ENCODE assay signal across 7 cellular contexts in genomic region chr12:57772429-57773322, GRCh38. TPM values are rescaled to one million over a fixed set of nuclear protein-coding genes. Genes with fewer than 3 reads are reported as not detected.
A peak's percentile ranks its signal among the peaks of the same experiment; 100 is the strongest.
DNase-seq lines count a peak whose midpoint lies in the region; ATAC-seq and TF ChIP-seq lines count a peak whose summit lies in the region.

TSS of gene EEF1AKMT3 (plus strand) at chr12:57772614. CDS start at chr12:57772725, 111 bp downstream.

- in situ Hi-C loops in G401 (cut with HindIII; ENCODE audit: low sequenced_read_pairs): no loop called here

- peak within 1 kb of the TSS; percentile 98 for H3K4me3 Mint-ChIP-seq in GM23338
- peak within 1 kb of the TSS; percentile 97 for H3K4me3 Mint-ChIP-seq in activated CD4-positive, alpha-beta T cell treated with anti-CD3 and anti-CD28 coated beads, Interleukin-2, amount 10 ng/mL, durations not matched to agents 24 days and 14 days
- peak within 1 kb of the TSS; percentile 88 to 97 (median 94) for H3K4me3 Mint-ChIP-seq in naive thymus-derived CD4-positive, alpha-beta T cell

- peaks cover 14% of the 10 kb centered on the region for H3K27me3 Mint-ChIP-seq in GM23338 (ENCODE audit: insufficient read depth, low read depth, poor library complexity)
- no peaks in the 10 kb centered on the region for H3K27me3 Mint-ChIP-seq in activated CD4-positive, alpha-beta T cell treated with anti-CD3 and anti-CD28 coated beads, Interleukin-2, amount 10 ng/mL, durations not matched to agents 24 days and 14 days
- H3K27me3 Mint-ChIP-seq in naive thymus-derived CD4-positive, alpha-beta T cell: peaks cover 0 to 3% (median 0%) of the 10 kb centered on the region in 5 donors

- TF ChIP-seq CTCF in GM23338 (conservative IDR thresholded peaks at IDR 0.05; ENCODE audit: low read depth in 2 of 2) (no peak), Loucy (conservative IDR thresholded peaks at IDR 0.05; ENCODE audit: low read length) (no peak), fibroblast of lung (conservative IDR thresholded peaks at IDR 0.05 in 1 of 2, IDR thresholded peaks at IDR 0.05 in 1 of 2; ENCODE audit: low read depth in 1 of 2, low read length in 2 of 2) (peak in 1 of 2 donors; percentile 0)

- peak within 1 kb of the TSS; percentile 100 for H2AFZ ChIP-seq in GM23338
- H2AFZ ChIP-seq in Loucy (ENCODE audit: low read length): peak within 1 kb of the TSS; percentile 80
- H2AFZ ChIP-seq in fibroblast of lung (ENCODE audit: low read length): peak within 1 kb of the TSS; percentile 98

- peak; percentile 62 for ATAC-seq in GM23338
- peak; percentile 13 for ATAC-seq in naive thymus-derived CD4-positive, alpha-beta T cell

- peaks cover 7% of the 10 kb centered on the region for H3K4me1 Mint-ChIP-seq in GM23338
- H3K4me1 Mint-ChIP-seq in activated CD4-positive, alpha-beta T cell treated with anti-CD3 and anti-CD28 coated beads, Interleukin-2, amount 10 ng/mL, durations not matched to agents 24 days and 14 days: peaks cover 19% of the 10 kb centered on the region
- H3K4me1 Mint-ChIP-seq in naive thymus-derived CD4-positive, alpha-beta T cell: peaks cover 20 to 34% (median 24%) of the 10 kb centered on the region in 7 donors

- no peaks in the 10 kb centered on the region for H3K79me2 ChIP-seq in GM23338 (replicated peaks; ENCODE audit: insufficient read depth)
- H3K79me2 ChIP-seq in Loucy (ENCODE audit: insufficient read depth, low read length): peaks cover 17% of the 10 kb centered on the region
- H3K79me2 ChIP-seq in fibroblast of lung (ENCODE audit: control insufficient read depth, insufficient read depth, low read length): peaks cover 5% of the 10 kb centered on the region

- no peaks in the 10 kb centered on the region for H3K9me3 ChIP-seq in Loucy (ENCODE audit: insufficient read depth, low read depth, low read length)
- no peaks in the 10 kb centered on the region for H3K9me3 ChIP-seq in fibroblast of lung (ENCODE audit: control insufficient read depth, insufficient read depth, low read depth, low read length)
- H3K9me3 ChIP-seq in naive thymus-derived CD4-positive, alpha-beta T cell (ENCODE audit: control insufficient read depth in 2 of 3, low read length in 3 of 3): no peaks in the 10 kb centered on the region

- intact Hi-C loops in activated CD4-positive, alpha-beta T cell treated with anti-CD3 and anti-CD28 coated beads, Interleukin-2, amount 10 ng/mL, durations not matched to agents 24 days and 14 days (cut with micrococcal nuclease): loop anchor here (1.0 to 2.0 kb wide), 3 partner anchors 10 to 74 kb away; partner anchors contain the start of genes CDK4, CTDSP2 and TSFM
- intact Hi-C loops in naive thymus-derived CD4-positive, alpha-beta T cell (cut with micrococcal nuclease): loop anchor here (1.0 kb wide), 7 partner anchors 10 to 1304 kb away; partner anchors contain the start of genes TSFM (in 2 of the 2), ATP23 (in 1 of the 2), CDK4 (in 1 of the 2) and GLI1 (in 1 of the 2)

- H3K4me2 ChIP-seq in GM23338: peak within 1 kb of the TSS; percentile 99
- peak within 1 kb of the TSS; percentile 95 for H3K4me2 ChIP-seq in Loucy (ENCODE audit: low read depth, low read length, poor library complexity, severe bottlenecking)
- H3K4me2 ChIP-seq in fibroblast of lung (ENCODE audit: extremely low read depth, insufficient read depth, low read length): peak within 1 kb of the TSS; percentile 99

- H3F3A ChIP-seq in GM23338 (replicated peaks; ENCODE audit: low read depth): no peaks in the 10 kb centered on the region; the same call in 1 of the 2 replicates
- H3F3A ChIP-seq in Loucy (ENCODE audit: low read depth): no peaks in the 10 kb centered on the region

- no peaks in the 10 kb centered on the region; the same call in 1 of the 2 replicates for H3K36me3 ChIP-seq in GM23338 (ENCODE audit: insufficient read depth)
- H3K36me3 ChIP-seq in Loucy (ENCODE audit: insufficient read depth, low read length): no peaks in the 10 kb centered on the region
- H3K36me3 ChIP-seq in fibroblast of lung (ENCODE audit: control insufficient read depth, insufficient read depth, low read length): peaks cover 11% of the 10 kb centered on the region
- peaks cover 0 to 18% (median 0%) of the 10 kb centered on the region in 3 experiments for H3K36me3 ChIP-seq in naive thymus-derived CD4-positive, alpha-beta T cell (ENCODE audit: control insufficient read depth in 2 of 3, insufficient read depth in 3 of 3, low read length in 3 of 3)

- DNase-seq in G401 (ENCODE audit: low spot score) (peak; percentile 65), GM23338 (ENCODE audit: low spot score) (peak; percentile 73), fibroblast of lung (ENCODE audit: low read depth in 2 of 2) (peak; percentile 41 to 54), pons (ENCODE audit: low spot score) (no peak)
- DNase-seq in activated CD4-positive, alpha-beta T cell treated with anti-CD3 and anti-CD28 coated beads, Interleukin-2, amount 10 ng/mL, durations not matched to agents 24 days and 14 days: peak; percentile 85
- peak in 1 of 9 donors; percentile 10 for DNase-seq in naive thymus-derived CD4-positive, alpha-beta T cell

- H3K4me3 ChIP-seq in GM23338 (peak within 1 kb of the TSS; percentile 78), Loucy (ENCODE audit: low read length, poor library complexity, severe bottlenecking) (peak within 1 kb of the TSS; percentile 80), fibroblast of lung (replicated peaks in 1 of 4; ENCODE audit: control extremely low read depth in 1 of 4, insufficient read depth in 1 of 4, low read depth in 3 of 4, low read length in 4 of 4) (peak within 1 kb of the TSS; percentile 89 to 98 (median 93))
- peak within 1 kb of the TSS; percentile 99 for H3K4me3 ChIP-seq in naive thymus-derived CD4-positive, alpha-beta T cell (ENCODE audit: low read length)

- H3K9ac ChIP-seq in Loucy (ENCODE audit: low read depth, low read length, poor library complexity, severe bottlenecking) (peak within 1 kb of the TSS; percentile 95), fibroblast of lung (ENCODE audit: insufficient read depth, low read length) (peak within 1 kb of the TSS; percentile 98)

- peaks cover 22% of the 10 kb centered on the region for H3K27me3 ChIP-seq in GM23338 (ENCODE audit: insufficient read depth)
- H3K27me3 ChIP-seq in Loucy (ENCODE audit: insufficient read depth, low read length, poor library complexity, severe bottlenecking): no peaks in the 10 kb centered on the region
- no peaks in the 10 kb centered on the region for H3K27me3 ChIP-seq in fibroblast of lung (ENCODE audit: control insufficient read depth, insufficient read depth, low read length)
- H3K27me3 ChIP-seq in naive thymus-derived CD4-positive, alpha-beta T cell (ENCODE audit: control insufficient read depth in 2 of 2, insufficient read depth in 2 of 2, low read length in 2 of 2): no peaks in the 10 kb centered on the region

- H3K9me3 Mint-ChIP-seq in GM23338: no peaks in the 10 kb centered on the region; the same call in 2 of the 3 replicates
- H3K9me3 Mint-ChIP-seq in activated CD4-positive, alpha-beta T cell treated with anti-CD3 and anti-CD28 coated beads, Interleukin-2, amount 10 ng/mL, durations not matched to agents 24 days and 14 days: no peaks in the 10 kb centered on the region
- no peaks in the 10 kb centered on the region for H3K9me3 Mint-ChIP-seq in naive thymus-derived CD4-positive, alpha-beta T cell

- POLR2A ChIA-PET in naive thymus-derived CD4-positive, alpha-beta T cell (lab: Charles Lee): interaction anchor here (0.7 to 1.3 kb wide), 6 partner anchors 8 to 124 kb away, joined by 3 to 7 read pairs (median 3); no protein-coding TSS in a partner anchor

- H3K4me1 ChIP-seq in GM23338 (ENCODE audit: insufficient read depth) (peaks cover under 1% of the 10 kb centered on the region; the same call in 1 of the 2 replicates), Loucy (ENCODE audit: insufficient read depth, low read length, poor library complexity, severe bottlenecking) (peaks cover 11% of the 10 kb centered on the region), fibroblast of lung (ENCODE audit: control insufficient read depth, extremely low read depth, insufficient read depth, low read length) (peaks cover 7% of the 10 kb centered on the region)
- H3K4me1 ChIP-seq in naive thymus-derived CD4-positive, alpha-beta T cell (ENCODE audit: control insufficient read depth in 2 of 2, insufficient read depth in 2 of 2, low read length in 2 of 2): peaks cover 6 to 10% of the 10 kb centered on the region in 2 donors

- H3K9me2 ChIP-seq in GM23338 (ENCODE audit: insufficient read depth) (no peaks in the 10 kb centered on the region), Loucy (replicated peaks; ENCODE audit: low read depth, low read length) (no peaks in the 10 kb centered on the region)

- H4K20me1 ChIP-seq in GM23338 (replicated peaks; ENCODE audit: insufficient read depth) (peaks cover 7% of the 10 kb centered on the region; the same call in 1 of the 2 replicates), Loucy (ENCODE audit: insufficient read depth, low read length, poor library complexity, severe bottlenecking) (no peaks in the 10 kb centered on the region), fibroblast of lung (ENCODE audit: control insufficient read depth, extremely low read depth, insufficient read depth, low read length) (no peaks in the 10 kb centered on the region)

- CTCF ChIA-PET in naive thymus-derived CD4-positive, alpha-beta T cell (lab: Charles Lee): interaction anchor here (0.6 to 1.8 kb wide), 5 partner anchors 10 to 129 kb away, joined by 3 to 10 read pairs (median 8); partner anchors contain the start of genes TSFM and TSPAN31

- H3K27ac ChIP-seq in GM23338 (ENCODE audit: low read depth) (peak within 1 kb of the TSS; percentile 95), fibroblast of lung (ENCODE audit: insufficient read depth, low read length) (peak within 1 kb of the TSS; percentile 99)
- peak within 1 kb of the TSS; percentile 90 for H3K27ac ChIP-seq in naive thymus-derived CD4-positive, alpha-beta T cell (ENCODE audit: low read depth, low read length)

- peak within 1 kb of the TSS; percentile 100 for H3K27ac Mint-ChIP-seq in GM23338
- peak within 1 kb of the TSS; percentile 99 for H3K27ac Mint-ChIP-seq in activated CD4-positive, alpha-beta T cell treated with anti-CD3 and anti-CD28 coated beads, Interleukin-2, amount 10 ng/mL, durations not matched to agents 24 days and 14 days
- peak within 1 kb of the TSS; percentile 74 to 98 (median 97) for H3K27ac Mint-ChIP-seq in naive thymus-derived CD4-positive, alpha-beta T cell

- H3K36me3 Mint-ChIP-seq in GM23338 (ENCODE audit: low read depth): peaks cover 33% of the 10 kb centered on the region
- H3K36me3 Mint-ChIP-seq in activated CD4-positive, alpha-beta T cell treated with anti-CD3 and anti-CD28 coated beads, Interleukin-2, amount 10 ng/mL, durations not matched to agents 24 days and 14 days (ENCODE audit: low read depth): peaks cover 49% of the 10 kb centered on the region
- H3K36me3 Mint-ChIP-seq in naive thymus-derived CD4-positive, alpha-beta T cell: peaks cover 0 to 14% (median 5%) of the 10 kb centered on the region in 5 donors

RNA-seq across cellular contexts. Expression of gene EEF1AKMT3, which starts in this region (rescaled TPM):
- total RNA-seq in G401 (2014; rRNA removed; shearing (Covaris generic)): 5.1 and 7.0 TPM in 2 replicates
- total RNA-seq in GM23338 (2014; rRNA removed; shearing (Covaris generic)): 3.0 and 5.3 TPM in 2 replicates
- polyA plus RNA-seq in GM23338 (2016; fragmentation: Nextera tagmentation; extraction: Ambion mirVana) (1.3 and 1.7 TPM in 2 replicates), fibroblast of lung (6.7 and 11.9 TPM in 2 replicates)
- 5.2 and 6.1 TPM in 2 replicates for total RNA-seq in activated CD4-positive, alpha-beta T cell treated with anti-CD3 and anti-CD28 coated beads, Interleukin-2, amount 10 ng/mL, durations not matched to agents 24 days and 14 days
- total RNA-seq in fibroblast of lung: 3.9 and 8.9 TPM in 2 replicates
- 4.3 and 7.2 TPM in 2 replicates for polyA plus RNA-seq in fibroblast of lung (2012)
- polyA minus RNA-seq in fibroblast of lung (ENCODE audit: low replicate concordance): 8.7 and 24.9 TPM in 2 replicates
- total RNA-seq in naive thymus-derived CD4-positive, alpha-beta T cell: 1 to 10 TPM; 1.4 to 5.0 (median 2.1) TPM
- polyA plus RNA-seq in naive thymus-derived CD4-positive, alpha-beta T cell: 1 to 10 TPM; 3.0 to 3.2 TPM
